ENCODE assay signal across 8 cellular contexts in the genomic region with DNA sequence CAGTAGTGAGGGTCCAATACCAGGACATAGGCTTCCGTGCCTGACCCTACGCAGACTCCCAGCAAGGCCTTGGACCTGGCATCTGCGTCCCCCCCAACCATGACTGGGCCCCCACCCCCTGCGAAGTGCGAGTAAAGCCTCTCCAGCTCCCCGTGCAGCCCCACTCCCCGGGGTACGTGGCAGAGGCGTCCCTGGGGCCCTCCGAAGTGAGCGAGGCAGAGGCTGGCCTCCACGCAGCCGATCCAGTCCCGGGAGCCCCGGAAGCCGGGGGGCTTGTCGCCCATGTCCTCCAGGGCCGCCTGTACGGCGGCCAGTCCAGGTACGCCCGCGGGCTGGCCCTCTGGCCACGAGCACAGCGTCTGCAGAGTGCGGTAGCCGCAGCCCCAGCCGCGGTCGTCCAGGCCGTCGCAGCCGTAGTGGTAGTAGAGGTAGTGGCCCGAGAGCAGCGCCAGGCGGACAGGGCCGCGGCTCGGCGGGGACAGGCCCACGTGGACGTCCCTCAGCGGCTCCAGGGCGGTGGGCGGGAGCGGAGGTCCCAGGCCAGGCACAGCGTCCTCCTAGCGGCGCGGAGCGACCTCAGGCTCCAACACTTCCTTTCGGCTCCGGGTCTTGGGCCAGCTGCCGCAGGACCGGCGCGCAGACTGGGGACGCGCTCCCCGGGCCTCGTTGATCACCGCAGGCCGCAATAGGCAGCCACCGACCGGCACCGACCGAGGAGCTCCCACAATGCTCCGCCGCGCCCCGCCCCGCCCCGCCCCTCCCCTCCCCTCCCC. TPM values are rescaled to one million over a fixed set of nuclear protein-coding genes. Genes with fewer than 3 reads are reported as not detected.
DNase-seq lines count a peak whose midpoint lies in the region; ATAC-seq and TF ChIP-seq lines count a peak whose summit lies in the region.

TSS of gene UFSP1 (minus strand) at position 728 of the 773 bp plus-strand sequence. CDS start at position 284, 444 bp downstream.

- peaks cover 34% of the 10 kb centered on the region for H3K27me3 ChIP-seq in mononuclear cell (ENCODE audit: insufficient read depth, low read length)

- peaks cover 53% of the 10 kb centered on the region for H3K4me1 ChIP-seq in mononuclear cell (ENCODE audit: insufficient read depth, low read length)

- peak; percentile 16 for ATAC-seq in GM21825 (IDR thresholded peaks at IDR 0.05; ENCODE audit: unreplicated experiment)

- no peaks in the 10 kb centered on the region for H3K9me3 ChIP-seq in mononuclear cell (ENCODE audit: low read depth, low read length)

- H3K27ac ChIP-seq in cingulate gyrus (ENCODE audit: low read depth, low read length), result peak within 1 kb of the TSS; percentile 77

- TF ChIP-seq POLR2A in GM15510 (IDR thresholded peaks at IDR 0.05; ENCODE audit: borderline replicate concordance, extremely low read depth, insufficient read length), result peak; percentile 79

- DNase-seq in NCI-H510A treated with DMSO at 0.1 percent for 48 hours (lab: John Stamatoyannopoulos, UW) (peak; percentile 70), ureter (ENCODE audit: low spot score) (no peak), NCI-H1092 (lab: John Stamatoyannopoulos, UW) (no peak)
- no peak for DNase-seq in central memory CD4-positive, alpha-beta T cell

- H3K4me3 ChIP-seq in mononuclear cell (ENCODE audit: low read length), result peak within 1 kb of the TSS; percentile 58

RNA-seq across cellular contexts. Expression of gene UFSP1, which starts in this region (rescaled TPM):
- total RNA-seq in mononuclear cell (1.5 TPM), ureter (4.6 TPM)
